Comparison of ENCODE assay signal across 1 cellular context in genomic region chr12:64293654-64294364, GRCh38.
TF ChIP-seq lines count a peak whose summit lies in the region.

No MANE protein-coding gene starts in this region.

TF ChIP-seq in WTC11, 78 proteins besides CTCF, POLR2A, EP300 and RAD21 (continued from another document):
- TF ChIP-seq ARID4B (CRISPR knock-in tag; IDR thresholded peaks at IDR 0.05; ENCODE audit: borderline replicate concordance) (no peak), IRF1 (CRISPR knock-in tag; IDR thresholded peaks at IDR 0.05) (no peak), ESRRA (CRISPR knock-in tag; IDR thresholded peaks at IDR 0.05; ENCODE audit: borderline replicate concordance) (no peak), ZNF232 (CRISPR knock-in tag; IDR thresholded peaks at IDR 0.05) (no peak), TCF7 (CRISPR knock-in tag; IDR thresholded peaks at IDR 0.05; ENCODE audit: low read depth) (no peak), NR1H2 (CRISPR knock-in tag; IDR thresholded peaks at IDR 0.05) (no peak), ZMAT4 (CRISPR knock-in tag; IDR thresholded peaks at IDR 0.05) (no peak), NFYB (CRISPR knock-in tag; conservative IDR thresholded peaks at IDR 0.05; ENCODE audit: low read depth) (no peak), OVOL2 (CRISPR knock-in tag; IDR thresholded peaks at IDR 0.05; ENCODE audit: borderline replicate concordance) (no peak), PRRX2 (CRISPR knock-in tag; IDR thresholded peaks at IDR 0.05) (no peak), ZNF138 (CRISPR knock-in tag; conservative IDR thresholded peaks at IDR 0.05) (no peak), E2F4 (CRISPR knock-in tag; IDR thresholded peaks at IDR 0.05; ENCODE audit: borderline replicate concordance, low read depth) (no peak), MLX (CRISPR knock-in tag; IDR thresholded peaks at IDR 0.05) (no peak), NFATC4 (CRISPR knock-in tag; IDR thresholded peaks at IDR 0.05) (no peak), PREB (CRISPR knock-in tag; IDR thresholded peaks at IDR 0.05; ENCODE audit: borderline replicate concordance) (no peak)
- TF ChIP-seq, protein P1, sequence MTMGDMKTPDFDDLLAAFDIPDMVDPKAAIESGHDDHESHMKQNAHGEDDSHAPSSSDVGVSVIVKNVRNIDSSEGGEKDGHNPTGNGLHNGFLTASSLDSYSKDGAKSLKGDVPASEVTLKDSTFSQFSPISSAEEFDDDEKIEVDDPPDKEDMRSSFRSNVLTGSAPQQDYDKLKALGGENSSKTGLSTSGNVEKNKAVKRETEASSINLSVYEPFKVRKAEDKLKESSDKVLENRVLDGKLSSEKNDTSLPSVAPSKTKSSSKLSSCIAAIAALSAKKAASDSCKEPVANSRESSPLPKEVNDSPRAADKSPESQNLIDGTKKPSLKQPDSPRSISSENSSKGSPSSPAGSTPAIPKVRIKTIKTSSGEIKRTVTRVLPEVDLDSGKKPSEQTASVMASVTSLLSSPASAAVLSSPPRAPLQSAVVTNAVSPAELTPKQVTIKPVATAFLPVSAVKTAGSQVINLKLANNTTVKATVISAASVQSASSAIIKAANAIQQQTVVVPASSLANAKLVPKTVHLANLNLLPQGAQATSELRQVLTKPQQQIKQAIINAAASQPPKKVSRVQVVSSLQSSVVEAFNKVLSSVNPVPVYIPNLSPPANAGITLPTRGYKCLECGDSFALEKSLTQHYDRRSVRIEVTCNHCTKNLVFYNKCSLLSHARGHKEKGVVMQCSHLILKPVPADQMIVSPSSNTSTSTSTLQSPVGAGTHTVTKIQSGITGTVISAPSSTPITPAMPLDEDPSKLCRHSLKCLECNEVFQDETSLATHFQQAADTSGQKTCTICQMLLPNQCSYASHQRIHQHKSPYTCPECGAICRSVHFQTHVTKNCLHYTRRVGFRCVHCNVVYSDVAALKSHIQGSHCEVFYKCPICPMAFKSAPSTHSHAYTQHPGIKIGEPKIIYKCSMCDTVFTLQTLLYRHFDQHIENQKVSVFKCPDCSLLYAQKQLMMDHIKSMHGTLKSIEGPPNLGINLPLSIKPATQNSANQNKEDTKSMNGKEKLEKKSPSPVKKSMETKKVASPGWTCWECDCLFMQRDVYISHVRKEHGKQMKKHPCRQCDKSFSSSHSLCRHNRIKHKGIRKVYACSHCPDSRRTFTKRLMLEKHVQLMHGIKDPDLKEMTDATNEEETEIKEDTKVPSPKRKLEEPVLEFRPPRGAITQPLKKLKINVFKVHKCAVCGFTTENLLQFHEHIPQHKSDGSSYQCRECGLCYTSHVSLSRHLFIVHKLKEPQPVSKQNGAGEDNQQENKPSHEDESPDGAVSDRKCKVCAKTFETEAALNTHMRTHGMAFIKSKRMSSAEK (CRISPR knock-in tag; IDR thresholded peaks at IDR 0.05; ENCODE audit: borderline replicate concordance), result no peak
TF ChIP-seq in WTC11: peak in this region for 0.
